In genomic region chr13:112143046-112143752, GRCh38 we compare ENCODE assay signal across 13 cellular contexts.
DNase-seq lines count a peak whose midpoint lies in the region; ATAC-seq and TF ChIP-seq lines count a peak whose summit lies in the region.
"Had no signal": no experiment of that assay in that cellular context is flagged by ENCODE, and none has a peak within 500 bp of the region (broad histone marks: within the 10 kb centered on the region; RNA-seq: fewer than 3 reads in every experiment).

No MANE protein-coding gene starts in this region.

- no peaks in the 10 kb centered on the region for H3K9me3 ChIP-seq in aorta (ENCODE audit: control insufficient read depth, low read length)
- H3K9me3 ChIP-seq in A673 (ENCODE audit: low read depth, low read length, poor library complexity, severe bottlenecking), result no peaks in the 10 kb centered on the region
- H3K9me3 ChIP-seq: HAP-1 had no signal

- H3K4me3 ChIP-seq in aorta (ENCODE audit: low read length in 2 of 2), result no peak overlapping the region
- no peak overlapping the region for H3K4me3 ChIP-seq in A673 (ENCODE audit: low read depth, low read length, poor library complexity, severe bottlenecking)
- H3K4me3 ChIP-seq: HAP-1 had no signal

- POLR2A ChIA-PET in A673 (lab: Charles Lee; ENCODE audit: low non-redundant PET), result no interaction called here

- H3K36me3 ChIP-seq in aorta (ENCODE audit: control insufficient read depth in 1 of 2, insufficient read depth in 2 of 2, low read length in 1 of 2), result no peaks in the 10 kb centered on the region
- H3K36me3 ChIP-seq in A673 (ENCODE audit: insufficient read depth, low read length, poor library complexity, severe bottlenecking), result no peaks in the 10 kb centered on the region
- H3K36me3 ChIP-seq: HAP-1 had no signal

- no peaks in the 10 kb centered on the region for H3K27me3 Mint-ChIP-seq in osteocyte (ENCODE audit: unreplicated experiment)
- H3K27me3 Mint-ChIP-seq: B cell had no signal

- no peak overlapping the region for H3K27ac Mint-ChIP-seq in osteocyte (ENCODE audit: unreplicated experiment)
- H3K27ac Mint-ChIP-seq: B cell; CD4-positive, alpha-beta T cell had no signal

- no peak overlapping the region for H3K4me3 Mint-ChIP-seq in osteocyte (ENCODE audit: unreplicated experiment)
- H3K4me3 Mint-ChIP-seq: B cell; CD4-positive, alpha-beta T cell had no signal

- TF ChIP-seq CTCF in osteocyte (IDR thresholded peaks at IDR 0.05) (no peak), A673 (conservative IDR thresholded peaks at IDR 0.05; ENCODE audit: low read depth, low read length) (no peak)

- 80 to 85% methylated on average over 15 of the region's 15 CpGs for whole genome bisulfite sequencing in aorta, 2 donors

- no peaks in the 10 kb centered on the region for H3K9me3 Mint-ChIP-seq in osteocyte (ENCODE audit: unreplicated experiment)
- H3K9me3 Mint-ChIP-seq: CD4-positive, alpha-beta T cell had no signal

- H3K4me1 Mint-ChIP-seq in osteocyte (ENCODE audit: unreplicated experiment), result no peaks in the 10 kb centered on the region
- H3K4me1 Mint-ChIP-seq: B cell had no signal

- intact Hi-C loops in Right ventricle myocardium inferior (cut with DNase I) (no loop called here), left ventricle myocardium superior (cut with micrococcal nuclease) (no loop called here), aorta (cut with DNase I) (no loop called here), A673 (cut with micrococcal nuclease; ENCODE audit: unreplicated experiment) (no loop called here)

- DNase-seq in Right ventricle myocardium inferior (ENCODE audit: missing footprints), result no peak
- DNase-seq in left ventricle myocardium superior, result no peak
- DNase-seq in islet precursor cell, result peak; percentile 40
- DNase-seq in osteocyte (ENCODE audit: extremely low spot score, unreplicated experiment), result peak; percentile 71
- DNase-seq in aorta, result no peak
- no peak for DNase-seq in nucleus accumbens (lab: John Stamatoyannopoulos, UW)
- no peak for DNase-seq in A673 (ENCODE audit: low spot score)
- DNase-seq: C1 segment of cervical spinal cord; Calu3; CD4-positive, alpha-beta T cell; DMS 273 treated with DMSO at 0.1 percent for 48 hours had no signal

- no peaks in the 10 kb centered on the region for H3K4me1 ChIP-seq in aorta (ENCODE audit: control insufficient read depth in 1 of 2, insufficient read depth in 2 of 2, low read length in 2 of 2)
- no peaks in the 10 kb centered on the region for H3K4me1 ChIP-seq in A673 (ENCODE audit: insufficient read depth, low read length, poor library complexity, severe bottlenecking)
- H3K4me1 ChIP-seq: HAP-1 had no signal

- no peak overlapping the region for H3K27ac ChIP-seq in aorta (ENCODE audit: low read depth in 1 of 2, low read length in 2 of 2)
- H3K27ac ChIP-seq in A673 (ENCODE audit: low read depth, low read length, poor library complexity, severe bottlenecking), result no peak overlapping the region

- H3K27me3 ChIP-seq in aorta (ENCODE audit: control insufficient read depth in 1 of 2, insufficient read depth in 2 of 2, low read length in 1 of 2) (no peaks in the 10 kb centered on the region), A673 (replicated peaks; ENCODE audit: insufficient read depth, low read depth, low read length, poor library complexity) (peaks cover 5% of the 10 kb centered on the region)

- BruUV-seq in A673 (replicated peaks; lab: Mats Ljungman, UMichigan), result no TSS peak

- no peaks in the 10 kb centered on the region for H3K36me3 Mint-ChIP-seq in osteocyte (ENCODE audit: unreplicated experiment)

- CTCF ChIA-PET in A673 (lab: Charles Lee), result no interaction called here

- peak; percentile 13 for ATAC-seq in Right ventricle myocardium inferior
- ATAC-seq in left ventricle myocardium superior, result no peak
- ATAC-seq in aorta (ENCODE audit: low FRiP score), result peak; percentile 10

Comparison
In these comparisons a context has a peak if more than half of its experiments do, and no peak if none do; other contexts are left out.
1. DNase-seq: peak in islet precursor cell (single experiment) and osteocyte (single experiment); none in Right ventricle myocardium inferior (single experiment), left ventricle myocardium superior (single experiment), aorta (0 of 2), nucleus accumbens (0 of 56) and A673 (single experiment).